ENCODE assay signal across 1 cellular context in the genomic region with DNA sequence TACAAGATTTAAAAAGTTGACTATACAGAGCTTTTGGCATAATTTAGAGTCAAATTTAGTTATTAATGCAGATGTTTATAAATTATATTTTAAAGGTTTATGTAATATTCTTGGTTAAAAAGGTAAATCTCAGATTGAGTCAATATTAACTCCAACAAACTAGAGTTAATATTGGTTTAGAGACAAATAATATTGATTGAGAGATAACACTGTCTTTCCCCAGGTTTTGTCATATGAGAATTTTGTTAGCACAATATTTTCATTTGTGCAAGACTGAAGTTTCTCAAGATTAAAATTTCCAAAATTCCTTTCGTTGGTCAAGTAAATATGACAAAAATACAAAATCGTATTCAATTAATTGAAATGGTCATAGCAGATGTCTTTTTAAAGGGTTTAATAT.
TF ChIP-seq lines count a peak whose summit lies in the region.

No MANE protein-coding gene starts in this region.

TF ChIP-seq in HepG2, 621 proteins besides CTCF, POLR2A, EP300 and RAD21 (continued from another document and continues in another):
- TF ChIP-seq, protein P1, sequence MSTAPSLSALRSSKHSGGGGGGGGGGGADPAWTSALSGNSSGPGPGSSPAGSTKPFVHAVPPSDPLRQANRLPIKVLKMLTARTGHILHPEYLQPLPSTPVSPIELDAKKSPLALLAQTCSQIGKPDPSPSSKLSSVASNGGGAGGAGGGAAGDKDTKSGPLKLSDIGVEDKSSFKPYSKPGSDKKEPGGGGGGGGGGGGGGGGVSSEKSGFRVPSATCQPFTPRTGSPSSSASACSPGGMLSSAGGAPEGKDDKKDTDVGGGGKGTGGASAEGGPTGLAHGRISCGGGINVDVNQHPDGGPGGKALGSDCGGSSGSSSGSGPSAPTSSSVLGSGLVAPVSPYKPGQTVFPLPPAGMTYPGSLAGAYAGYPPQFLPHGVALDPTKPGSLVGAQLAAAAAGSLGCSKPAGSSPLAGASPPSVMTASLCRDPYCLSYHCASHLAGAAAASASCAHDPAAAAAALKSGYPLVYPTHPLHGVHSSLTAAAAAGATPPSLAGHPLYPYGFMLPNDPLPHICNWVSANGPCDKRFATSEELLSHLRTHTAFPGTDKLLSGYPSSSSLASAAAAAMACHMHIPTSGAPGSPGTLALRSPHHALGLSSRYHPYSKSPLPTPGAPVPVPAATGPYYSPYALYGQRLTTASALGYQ (CRISPR knock-in tag; IDR thresholded peaks at IDR 0.05) = peak; percentile 54; the same call in 1 of the 2 replicates
- TF ChIP-seq, protein P2, sequence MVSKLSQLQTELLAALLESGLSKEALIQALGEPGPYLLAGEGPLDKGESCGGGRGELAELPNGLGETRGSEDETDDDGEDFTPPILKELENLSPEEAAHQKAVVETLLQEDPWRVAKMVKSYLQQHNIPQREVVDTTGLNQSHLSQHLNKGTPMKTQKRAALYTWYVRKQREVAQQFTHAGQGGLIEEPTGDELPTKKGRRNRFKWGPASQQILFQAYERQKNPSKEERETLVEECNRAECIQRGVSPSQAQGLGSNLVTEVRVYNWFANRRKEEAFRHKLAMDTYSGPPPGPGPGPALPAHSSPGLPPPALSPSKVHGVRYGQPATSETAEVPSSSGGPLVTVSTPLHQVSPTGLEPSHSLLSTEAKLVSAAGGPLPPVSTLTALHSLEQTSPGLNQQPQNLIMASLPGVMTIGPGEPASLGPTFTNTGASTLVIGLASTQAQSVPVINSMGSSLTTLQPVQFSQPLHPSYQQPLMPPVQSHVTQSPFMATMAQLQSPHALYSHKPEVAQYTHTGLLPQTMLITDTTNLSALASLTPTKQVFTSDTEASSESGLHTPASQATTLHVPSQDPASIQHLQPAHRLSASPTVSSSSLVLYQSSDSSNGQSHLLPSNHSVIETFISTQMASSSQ (IDR thresholded peaks at IDR 0.05; ENCODE audit: low read depth) = peak; percentile 28; the same call in 1 of the 2 replicates
- TF ChIP-seq, protein P2 (CRISPR knock-in tag; IDR thresholded peaks at IDR 0.05; ENCODE audit: borderline replicate concordance) = no peak
- TF ChIP-seq ZNF761 (CRISPR knock-in tag; conservative IDR thresholded peaks at IDR 0.05) = no peak
- peak; percentile 78 for TF ChIP-seq NCOA2 (CRISPR knock-in tag; IDR thresholded peaks at IDR 0.05)
- TF ChIP-seq, protein P3, sequence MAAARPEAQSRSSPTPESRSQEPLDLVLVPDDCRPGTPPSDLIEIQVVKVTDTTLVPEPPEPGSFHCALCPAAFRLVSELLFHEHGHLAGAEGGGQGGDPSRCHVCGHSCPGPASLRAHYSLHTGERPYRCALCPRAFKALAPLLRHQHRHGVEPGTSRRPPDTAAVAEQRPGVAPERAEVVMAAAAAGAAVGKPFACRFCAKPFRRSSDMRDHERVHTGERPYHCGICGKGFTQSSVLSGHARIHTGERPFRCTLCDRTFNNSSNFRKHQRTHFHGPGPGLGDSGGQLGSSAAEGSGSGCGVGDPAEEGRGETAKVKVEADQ (CRISPR knock-in tag; IDR thresholded peaks at IDR 0.05; ENCODE audit: borderline replicate concordance) = no peak
- peak; percentile 46; the same call in 1 of the 2 replicates for TF ChIP-seq KAT8 (CRISPR knock-in tag; IDR thresholded peaks at IDR 0.05)
- TF ChIP-seq GFI1 (CRISPR knock-in tag; IDR thresholded peaks at IDR 0.05; ENCODE audit: borderline replicate concordance) = peak; percentile 52; the same call in 1 of the 2 replicates
- TF ChIP-seq ARID3A (IDR thresholded peaks at IDR 0.05; ENCODE audit: low read depth, low read length) = peak; percentile 83
- TF ChIP-seq ONECUT2 (CRISPR knock-in tag; IDR thresholded peaks at IDR 0.05) = peak; percentile 71; the same call in 1 of the 2 replicates
- TF ChIP-seq ARID5B (CRISPR knock-in tag; IDR thresholded peaks at IDR 0.05) = peak; percentile 82
- TF ChIP-seq ZNF333 (CRISPR knock-in tag; IDR thresholded peaks at IDR 0.05; ENCODE audit: borderline replicate concordance) = no peak
- peak; percentile 89; the same call in 1 of the 2 replicates for TF ChIP-seq HMG20A (CRISPR knock-in tag; IDR thresholded peaks at IDR 0.05; ENCODE audit: borderline replicate concordance)
- peak; percentile 85; the same call in 1 of the 2 replicates for TF ChIP-seq TBX3 (IDR thresholded peaks at IDR 0.05; ENCODE audit: borderline replicate concordance)
- TF ChIP-seq SIX1 (CRISPR knock-in tag; IDR thresholded peaks at IDR 0.05; ENCODE audit: borderline replicate concordance) = peak; percentile 58; the same call in 1 of the 2 replicates
- TF ChIP-seq ISL2 (CRISPR knock-in tag; IDR thresholded peaks at IDR 0.05) = peak; percentile 78
- TF ChIP-seq ZNF609 (CRISPR knock-in tag; IDR thresholded peaks at IDR 0.05; ENCODE audit: borderline replicate concordance) = 0 out of 2 replicates have a peak, but pooled peaks have one; percentile 33
- TF ChIP-seq MIER3 (CRISPR knock-in tag; IDR thresholded peaks at IDR 0.05; ENCODE audit: borderline replicate concordance) = 0 out of 2 replicates have a peak, but pooled peaks have one; percentile 23
- 0 out of 2 replicates have a peak, but pooled peaks have one; percentile 18 for TF ChIP-seq HDAC1 (CRISPR knock-in tag; IDR thresholded peaks at IDR 0.05)
- no peak for TF ChIP-seq PHB2 (IDR thresholded peaks at IDR 0.05; ENCODE audit: partially characterized antibody)
- TF ChIP-seq ZNF781 (CRISPR knock-in tag; IDR thresholded peaks at IDR 0.05; ENCODE audit: borderline replicate concordance, not compliant biosample characterization) = no peak
- no peak for TF ChIP-seq FOXP1 (IDR thresholded peaks at IDR 0.05)
- TF ChIP-seq FOXP1 (CRISPR knock-in tag; IDR thresholded peaks at IDR 0.05) = peak; percentile 72; the same call in 1 of the 2 replicates
- TF ChIP-seq ZNF652 (CRISPR knock-in tag; IDR thresholded peaks at IDR 0.05; ENCODE audit: borderline replicate concordance, low read depth) = peak; percentile 24; the same call in 1 of the 2 replicates
- peak; percentile 53; the same call in 1 of the 2 replicates for TF ChIP-seq NR2F6 (IDR thresholded peaks at IDR 0.05)
- TF ChIP-seq NR2F6 (CRISPR knock-in tag; IDR thresholded peaks at IDR 0.05) = no peak
- TF ChIP-seq BCL6 (CRISPR knock-in tag; IDR thresholded peaks at IDR 0.05) = peak; percentile 82
- peak; percentile 90 for TF ChIP-seq FOXA1 (IDR thresholded peaks at IDR 0.05)
- TF ChIP-seq FOXA1 (CRISPR knock-in tag; IDR thresholded peaks at IDR 0.05) = no peak
- TF ChIP-seq TBL1XR1 (IDR thresholded peaks at IDR 0.05; ENCODE audit: borderline replicate concordance, low read length, partially characterized antibody) = peak; percentile 57
- TF ChIP-seq NRL (CRISPR knock-in tag; IDR thresholded peaks at IDR 0.05; ENCODE audit: borderline replicate concordance) = no peak
- no peak for TF ChIP-seq DR1 (CRISPR knock-in tag; IDR thresholded peaks at IDR 0.05)
- TF ChIP-seq U2AF1 (optimal IDR thresholded peaks at IDR 0.05; ENCODE audit: low read depth, low read length) = no peak
- TF ChIP-seq, protein P4, sequence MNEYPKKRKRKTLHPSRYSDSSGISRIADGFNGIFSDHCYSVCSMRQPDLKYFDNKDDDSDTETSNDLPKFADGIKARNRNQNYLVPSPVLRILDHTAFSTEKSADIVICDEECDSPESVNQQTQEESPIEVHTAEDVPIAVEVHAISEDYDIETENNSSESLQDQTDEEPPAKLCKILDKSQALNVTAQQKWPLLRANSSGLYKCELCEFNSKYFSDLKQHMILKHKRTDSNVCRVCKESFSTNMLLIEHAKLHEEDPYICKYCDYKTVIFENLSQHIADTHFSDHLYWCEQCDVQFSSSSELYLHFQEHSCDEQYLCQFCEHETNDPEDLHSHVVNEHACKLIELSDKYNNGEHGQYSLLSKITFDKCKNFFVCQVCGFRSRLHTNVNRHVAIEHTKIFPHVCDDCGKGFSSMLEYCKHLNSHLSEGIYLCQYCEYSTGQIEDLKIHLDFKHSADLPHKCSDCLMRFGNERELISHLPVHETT (CRISPR knock-in tag; conservative IDR thresholded peaks at IDR 0.05) = no peak
- peak; percentile 83 for TF ChIP-seq FOXA3 (CRISPR knock-in tag; IDR thresholded peaks at IDR 0.05)
- peak; percentile 81 for TF ChIP-seq RARA (CRISPR knock-in tag; IDR thresholded peaks at IDR 0.05)
